In genomic region chr15:38154255-38154654, GRCh38 we compare ENCODE assay signal across 23 cellular contexts.
DNase-seq lines count a peak whose midpoint lies in the region; ATAC-seq, FAIRE-seq and TF ChIP-seq lines count a peak whose summit lies in the region.
"Had no signal": no experiment of that assay in that cellular context is flagged by ENCODE, and none has a peak within 500 bp of the region (broad histone marks: within the 10 kb centered on the region; RNA-seq: fewer than 3 reads in every experiment).

No MANE protein-coding gene starts in this region.

- H3K9me3 ChIP-seq in HepG2 (ENCODE audit: low read length) (no peaks in the 10 kb centered on the region; the same call in 1 of the 2 replicates), right lobe of liver (no peaks in the 10 kb centered on the region), K562 (replicated peaks; ENCODE audit: control insufficient read depth, insufficient read depth, low read depth, low read length) (no peaks in the 10 kb centered on the region)

- no peak for TF ChIP-seq POLR2A in HepG2 (IDR thresholded peaks at IDR 0.05; ENCODE audit: insufficient read depth in 1 of 2, low read depth in 2 of 2, low read length in 2 of 2)
- no peak for TF ChIP-seq POLR2A in right lobe of liver (IDR thresholded peaks at IDR 0.05)
- TF ChIP-seq POLR2A in K562 (conservative IDR thresholded peaks at IDR 0.05): no peak

- H4K20me1 ChIP-seq in HepG2 (ENCODE audit: insufficient read depth, low read length) (no peaks in the 10 kb centered on the region), K562 (replicated peaks; ENCODE audit: control insufficient read depth, insufficient read depth, low read length) (no peaks in the 10 kb centered on the region)

- H3K4me3 ChIP-seq in HepG2 (replicated peaks in 1 of 3; ENCODE audit: insufficient read depth in 1 of 3, low read depth in 2 of 3, low read length in 3 of 3): no peak overlapping the region
- no peak overlapping the region for H3K4me3 ChIP-seq in right lobe of liver
- H3K4me3 ChIP-seq in K562: no peak overlapping the region
- H3K4me3 ChIP-seq: A549 had no signal

- H2AFZ ChIP-seq in HepG2 (ENCODE audit: low read length) (no peak overlapping the region), K562 (ENCODE audit: low read depth, low read length) (no peak overlapping the region)

- TF ChIP-seq EP300 in HepG2 (IDR thresholded peaks at IDR 0.05; ENCODE audit: low read depth in 2 of 2, low read length in 2 of 2) (no peak), HepG2 (CRISPR knock-in tag; IDR thresholded peaks at IDR 0.05; ENCODE audit: borderline replicate concordance) (no peak), K562 (IDR thresholded peaks at IDR 0.05; ENCODE audit: low read length) (no peak)

- TF ChIP-seq CTCF in HepG2 (CRISPR knock-in tag; IDR thresholded peaks at IDR 0.05) (no peak), right lobe of liver (IDR thresholded peaks at IDR 0.05) (no peak), K562 (IDR thresholded peaks at IDR 0.05 in 2 of 3, conservative IDR thresholded peaks at IDR 0.05 in 1 of 3; ENCODE audit: insufficient read depth in 2 of 3, low read depth in 1 of 3, low read length in 3 of 3) (no peak)

- no peaks in the 10 kb centered on the region for H3K79me2 ChIP-seq in HepG2 (ENCODE audit: insufficient read depth, low read length)
- no peaks in the 10 kb centered on the region for H3K79me2 ChIP-seq in K562 (ENCODE audit: control insufficient read depth, insufficient read depth, low read length)

- H3K27me3 ChIP-seq in HepG2 (ENCODE audit: control insufficient read depth in 1 of 2, insufficient read depth in 2 of 2, low read length in 2 of 2): no peaks in the 10 kb centered on the region
- H3K27me3 ChIP-seq in right lobe of liver: no peaks in the 10 kb centered on the region
- H3K27me3 ChIP-seq in K562 (ENCODE audit: control insufficient read depth in 2 of 2, insufficient read depth in 2 of 2, low read length in 2 of 2): no peaks in the 10 kb centered on the region

- POLR2A ChIA-PET in HepG2 (lab: Yijun Ruan, JAX): no interaction called here
- POLR2A ChIA-PET in K562 (lab: Yijun Ruan, JAX): no interaction called here

- H3K4me1 ChIP-seq in HepG2 (ENCODE audit: insufficient read depth, low read length) (no peaks in the 10 kb centered on the region), right lobe of liver (no peaks in the 10 kb centered on the region), K562 (replicated peaks in 1 of 2; ENCODE audit: control insufficient read depth in 2 of 2, insufficient read depth in 2 of 2, low read length in 2 of 2) (no peaks in the 10 kb centered on the region)
- H3K4me1 ChIP-seq: A549 had no signal

- ATAC-seq in HepG2: no peak
- ATAC-seq in right lobe of liver: no peak
- ATAC-seq in K562: no peak
- ATAC-seq in left colon: peak; percentile 9
- no peak for ATAC-seq in HG02763 (IDR thresholded peaks at IDR 0.05; ENCODE audit: unreplicated experiment)
- ATAC-seq: A549 had no signal

- 0% methylated on average over 1 of the region's 1 CpG for WGBS in HepG2 (ENCODE audit: low lambda C conversion rate)
- 53% methylated on average over 1 of the region's 1 CpG for WGBS in right lobe of liver (ENCODE audit: insufficient coverage, low coverage, low lambda C conversion rate, missing lambda C conversion rate)
- WGBS in K562 (ENCODE audit: insufficient coverage, low coverage, missing lambda C conversion rate): 0% methylated on average over 1 of the region's 1 CpG

- TF ChIP-seq RAD21 in HepG2 (CRISPR knock-in tag; IDR thresholded peaks at IDR 0.05) (no peak), K562 (CRISPR knock-in tag; conservative IDR thresholded peaks at IDR 0.05 in 1 of 2, IDR thresholded peaks at IDR 0.05 in 1 of 2) (no peak)

- H3K27ac ChIP-seq in HepG2 (ENCODE audit: extremely low read length, insufficient read depth, low read length) (no peak overlapping the region), right lobe of liver (no peak overlapping the region), K562 (ENCODE audit: extremely low read depth, low read depth, low read length) (no peak overlapping the region)
- H3K27ac ChIP-seq: 22Rv1, A549 had no signal

- no peak overlapping the region for H3K9ac ChIP-seq in HepG2 (ENCODE audit: insufficient read depth, low read depth, low read length)
- H3K9ac ChIP-seq in K562 (ENCODE audit: insufficient read depth in 1 of 2, low read depth in 2 of 2, low read length in 2 of 2): no peak overlapping the region

- BruUV-seq in HepG2 (replicated peaks; lab: Mats Ljungman, UMichigan) (no TSS peak), K562 (replicated peaks; lab: Mats Ljungman, UMichigan) (no TSS peak)

- in situ Hi-C loops in HepG2 (cut with HindIII; ENCODE audit: extremely low pct_ligation_motif_present, low pct_unique_long_range_greater_than_20kb) (no loop called here), K562 (cut with MboI) (no loop called here)

- no peak for FAIRE-seq in HepG2 (lab: Jason Lieb, UNC)
- FAIRE-seq in K562 (lab: Jason Lieb, UNC): no peak
- FAIRE-seq: A549, GM12891, GM19239 had no signal

- DNase-seq in HepG2 (ENCODE audit: low spot score) (no peak), right lobe of liver (no peak), K562 (ENCODE audit: extremely low read depth in 1 of 4, low spot score in 3 of 4) (no peak), left colon (no peak), germinal center (ENCODE audit: low spot score) (no peak)
- DNase-seq: AML-193; C1 segment of cervical spinal cord; CD4-positive, alpha-beta memory T cell; CD4-positive, CD25-positive, alpha-beta regulatory T cell; CD8-positive, alpha-beta memory T cell; COR-L47; DMS 273 treated with DMSO at 0.1 percent for 48 hours; DMS153; DMS53; DMS79; DND-41; EL; GDM1 had no signal

- no peaks in the 10 kb centered on the region for H3K9me1 ChIP-seq in K562 (ENCODE audit: control insufficient read depth, insufficient read depth, low read length)

- H3K4me2 ChIP-seq in HepG2 (ENCODE audit: low read depth, low read length) (no peak overlapping the region), K562 (ENCODE audit: insufficient read depth, low read length) (no peak overlapping the region)
- H3K4me2 ChIP-seq: A549 had no signal

- intact Hi-C loops in HepG2 (cut with micrococcal nuclease; ENCODE audit: unreplicated experiment): no loop called here
- intact Hi-C loops in right lobe of liver (cut with DNase I): no loop called here
- intact Hi-C loops in K562 (cut with micrococcal nuclease): no loop called here
- intact Hi-C loops in left colon (cut with DNase I, micrococcal nuclease): no loop called here

- no peaks in the 10 kb centered on the region for H3K36me3 ChIP-seq in HepG2 (replicated peaks in 1 of 2; ENCODE audit: control insufficient read depth in 1 of 2, insufficient read depth in 2 of 2, low read length in 2 of 2)
- H3K36me3 ChIP-seq in right lobe of liver: no peaks in the 10 kb centered on the region
- no peaks in the 10 kb centered on the region for H3K36me3 ChIP-seq in K562 (ENCODE audit: control insufficient read depth, insufficient read depth, low read length)

- CTCF ChIA-PET in HepG2 (lab: Yijun Ruan, JAX; ENCODE audit: low intra/inter-chr PET ratio, low total read pairs) (no interaction called here), K562 (lab: Yijun Ruan, JAX; ENCODE audit: low intra/inter-chr PET ratio) (interaction anchor here (0.7 kb wide), 1 partner anchor 1652 kb away, joined by 3 read pairs; no protein-coding TSS in a partner anchor)

TF ChIP-seq in HepG2, 621 proteins besides CTCF, POLR2A, EP300 and RAD21:
- peak; percentile 74; the same call in 1 of the 2 replicates for TF ChIP-seq RAD51 (IDR thresholded peaks at IDR 0.05; ENCODE audit: borderline replicate concordance)
- no peak for TF ChIP-seq ZNF430 (CRISPR knock-in tag; IDR thresholded peaks at IDR 0.05)

TF ChIP-seq in K562, 482 proteins besides CTCF, POLR2A, EP300 and RAD21 (continues in another document):
- TF ChIP-seq MTA3 (IDR thresholded peaks at IDR 0.05; ENCODE audit: borderline replicate concordance) (no peak), KAT8 (IDR thresholded peaks at IDR 0.05; ENCODE audit: low read depth) (no peak), TFE3 (CRISPR knock-in tag; IDR thresholded peaks at IDR 0.05) (peak; percentile 86), ZBTB8A (IDR thresholded peaks at IDR 0.05; ENCODE audit: partially characterized antibody) (no peak), ZNF282 (CRISPR knock-in tag; IDR thresholded peaks at IDR 0.05) (no peak), ZC3H4 (CRISPR knock-in tag; IDR thresholded peaks at IDR 0.05; ENCODE audit: borderline replicate concordance) (no peak), DPF2 (IDR thresholded peaks at IDR 0.05) (no peak), ZFP1 (CRISPR knock-in tag; IDR thresholded peaks at IDR 0.05) (no peak), MBD1 (CRISPR knock-in tag; IDR thresholded peaks at IDR 0.05) (no peak), POLR2B (IDR thresholded peaks at IDR 0.05; ENCODE audit: low read depth, partially characterized antibody) (no peak), CBX5 (IDR thresholded peaks at IDR 0.05; ENCODE audit: borderline replicate concordance, low read depth) (no peak)

Comparison
In these comparisons a context has a peak if more than half of its experiments do, and no peak if none do; other contexts are left out.
1. Of the 241 proteins assayed by ChIP-seq in both HepG2 and K562: peak only in HepG2: none; only in K562: TFE3; in both: RAD51; in neither: 239.